26 cellular contexts compared by ENCODE assay signal in the genomic region with DNA sequence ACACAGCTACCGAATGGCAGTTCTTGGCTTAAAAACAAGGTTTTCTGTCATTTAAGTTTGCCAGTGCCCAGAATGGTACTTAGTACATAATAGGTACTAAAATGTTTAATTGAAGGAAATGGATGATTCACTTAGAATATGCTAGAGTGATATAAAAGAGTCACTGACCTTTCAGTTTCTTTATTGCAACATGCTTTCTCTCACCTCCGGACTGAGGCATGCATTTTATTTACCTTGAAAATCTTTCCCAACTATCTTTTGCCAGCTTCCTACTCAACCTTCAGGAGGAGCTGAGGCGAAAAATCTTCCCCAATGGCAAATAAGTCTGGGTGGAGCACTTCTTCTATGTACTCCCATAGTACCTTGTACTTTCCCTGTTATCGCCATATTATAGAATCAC.
"Had no signal": no experiment of that assay in that cellular context is flagged by ENCODE, and none has a peak within 500 bp of the region (broad histone marks: within the 10 kb centered on the region; RNA-seq: fewer than 3 reads in every experiment).

No MANE protein-coding gene starts in this region.

- H3K9me3 Mint-ChIP-seq: mesothelial cell of epicardium; stimulated activated naive CD8-positive, alpha-beta T cell treated with anti-CD3 and anti-CD28 coated beads, Interleukin-15, amount 100 ng/mL, for 72 hours had no signal

- H3K27me3 ChIP-seq: gastrocnemius medialis, left lung, ovary, right lobe of liver, suprapubic skin, transverse colon, upper lobe of right lung, uterus had no signal

- ATAC-seq: gastrocnemius medialis; left cardiac atrium; left lung; naive thymus-derived CD4-positive, alpha-beta T cell; stimulated activated naive CD8-positive, alpha-beta T cell treated with anti-CD3 and anti-CD28 coated beads, Interleukin-15, amount 100 ng/mL, for 72 hours; upper lobe of right lung had no signal

- H3K4me3 Mint-ChIP-seq: mesothelial cell of epicardium; naive thymus-derived CD4-positive, alpha-beta T cell; stimulated activated naive CD8-positive, alpha-beta T cell treated with anti-CD3 and anti-CD28 coated beads, Interleukin-15, amount 100 ng/mL, for 72 hours had no signal

- FAIRE-seq: colon, kidney, small intestine had no signal

- H3K4me1 ChIP-seq: gastrocnemius medialis, left lung, right lobe of liver, suprapubic skin, transverse colon, upper lobe of right lung, uterus had no signal

- H3K27ac ChIP-seq: dorsolateral prefrontal cortex, gastrocnemius medialis, left lung, ovary, right lobe of liver, suprapubic skin, transverse colon, upper lobe of right lung, uterus had no signal

- DNase-seq: dorsolateral prefrontal cortex; effector CD4-positive, alpha-beta T cell; erythroblast; foreskin fibroblast; gastrocnemius medialis; head of caudate nucleus; kidney; left cardiac atrium; left lung; mesenchymal stem cell; naive thymus-derived CD4-positive, alpha-beta T cell; occipital lobe; ovary; posterior cingulate gyrus; right lobe of liver; small intestine; stimulated activated CD4-positive, alpha-beta T cell treated with anti-CD3 and anti-CD28 coated beads, Interleukin-15, amount 100 ng/mL, for 24 hours; stimulated activated CD4-positive, alpha-beta T cell treated with anti-CD3 and anti-CD28 coated beads, Interleukin-2, amount 100 ng/mL, for 48 hours; stimulated activated naive CD4-positive, alpha-beta T cell; stimulated activated naive CD8-positive, alpha-beta T cell treated with anti-CD3 and anti-CD28 coated beads, Interleukin-15, amount 100 ng/mL, for 72 hours; transverse colon; upper lobe of right lung; uterus had no signal

- H3K27ac Mint-ChIP-seq: mesothelial cell of epicardium; naive thymus-derived CD4-positive, alpha-beta T cell; stimulated activated naive CD8-positive, alpha-beta T cell treated with anti-CD3 and anti-CD28 coated beads, Interleukin-15, amount 100 ng/mL, for 72 hours had no signal

- H3K4me3 ChIP-seq: dorsolateral prefrontal cortex, gastrocnemius medialis, left lung, ovary, right lobe of liver, suprapubic skin, transverse colon, upper lobe of right lung, uterus had no signal

- H3K36me3 ChIP-seq: gastrocnemius medialis, left lung, ovary, right lobe of liver, suprapubic skin, transverse colon, upper lobe of right lung, uterus had no signal

- H3K4me1 Mint-ChIP-seq: mesothelial cell of epicardium; naive thymus-derived CD4-positive, alpha-beta T cell; stimulated activated naive CD8-positive, alpha-beta T cell treated with anti-CD3 and anti-CD28 coated beads, Interleukin-15, amount 100 ng/mL, for 72 hours had no signal

- H3K36me3 Mint-ChIP-seq: mesothelial cell of epicardium; naive thymus-derived CD4-positive, alpha-beta T cell had no signal
